ENCODE assay signal across 21 cellular contexts in genomic region chr16:26161461-26162180, GRCh38.
"Had no signal": no experiment of that assay in that cellular context is flagged by ENCODE, and none has a peak within 500 bp of the region (broad histone marks: within the 10 kb centered on the region; RNA-seq: fewer than 3 reads in every experiment).

No MANE protein-coding gene starts in this region.

- H3K27ac Mint-ChIP-seq: mesothelial cell of epicardium, naive B cell had no signal

- H3K4me3 ChIP-seq: coronary artery, dorsolateral prefrontal cortex, esophagus squamous epithelium, gastrocnemius medialis, heart right ventricle, left lung, lower lobe of right lung, mucosa of descending colon had no signal

- H3K9me3 ChIP-seq: esophagus squamous epithelium, gastrocnemius medialis, lower lobe of right lung, mucosa of descending colon had no signal

- H3K4me1 ChIP-seq: esophagus squamous epithelium, gastrocnemius medialis, heart right ventricle, left lung, lower lobe of right lung had no signal

- H3K27ac ChIP-seq: coronary artery, dorsolateral prefrontal cortex, esophagus squamous epithelium, gastrocnemius medialis, heart right ventricle, left lung, lower lobe of right lung had no signal

- ATAC-seq: gastrocnemius medialis, heart right ventricle, left cardiac atrium, left lung, left ventricle myocardium superior, lower lobe of right lung, mucosa of descending colon had no signal

- H3K4me3 Mint-ChIP-seq: mesothelial cell of epicardium, naive B cell had no signal

- H3K27me3 ChIP-seq: dorsolateral prefrontal cortex, esophagus squamous epithelium, gastrocnemius medialis, heart right ventricle, left lung had no signal

- DNase-seq: dermis blood vessel endothelial cell; dorsolateral prefrontal cortex; effector CD4-positive, alpha-beta T cell; effector memory CD4-positive, alpha-beta T cell; esophagus squamous epithelium; foreskin fibroblast; foreskin melanocyte; gastrocnemius medialis; glutamatergic neuron; head of caudate nucleus; heart right ventricle; hippocampal formation; left cardiac atrium; left lung; left ventricle myocardium superior; lower lobe of right lung; mesenchymal stem cell; mucosa of descending colon; naive B cell had no signal

- H3K4me1 Mint-ChIP-seq: naive B cell had no signal

- H3K36me3 ChIP-seq: esophagus squamous epithelium, gastrocnemius medialis, heart right ventricle, left lung, lower lobe of right lung had no signal

- H3K36me3 Mint-ChIP-seq: naive B cell had no signal
